ENCODE assay signal across 15 cellular contexts in the genomic region with DNA sequence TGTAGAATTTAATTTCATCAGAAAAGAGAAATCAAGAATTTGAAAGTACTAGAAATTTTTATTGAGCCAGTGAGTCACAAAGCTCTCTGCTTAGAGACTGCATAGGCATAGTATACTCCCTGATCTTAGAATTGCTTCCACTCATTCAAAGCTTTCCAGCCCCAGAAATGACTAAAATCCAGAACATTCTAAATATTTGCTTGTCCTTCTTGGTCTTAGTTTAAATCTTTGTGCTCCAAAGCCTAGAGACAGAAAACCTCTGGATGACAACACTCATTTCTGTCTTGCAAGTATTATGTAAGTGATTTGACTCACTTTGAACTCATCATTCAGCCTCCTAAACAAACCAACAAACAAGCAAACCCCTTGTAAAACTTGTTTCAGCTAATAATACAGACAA.
DNase-seq lines count a peak whose midpoint lies in the region; ATAC-seq and TF ChIP-seq lines count a peak whose summit lies in the region.
"Had no signal": no experiment of that assay in that cellular context is flagged by ENCODE, and none has a peak within 500 bp of the region (broad histone marks: within the 10 kb centered on the region; RNA-seq: fewer than 3 reads in every experiment).

No MANE protein-coding gene starts in this region.

- H3K27ac ChIP-seq in SK-N-MC (peak overlapping the region; percentile 14; the same call in 1 of the 2 replicates), epithelial cell of prostate (peak overlapping the region; percentile 61), psoas muscle (no peak overlapping the region)
- H3K27ac ChIP-seq: BLaER1 treated with 17β-estradiol and CSF1 and Interleukin-3, amounts not matched to agents 10 nM and 100 nM had no signal

- no peaks in the 10 kb centered on the region for H3K4me1 ChIP-seq in psoas muscle

- H3K9me3 ChIP-seq in SK-N-MC (ENCODE audit: low read depth, low read length) (no peaks in the 10 kb centered on the region), psoas muscle (no peaks in the 10 kb centered on the region)
- H3K9me3 ChIP-seq: BLaER1 treated with 17β-estradiol and CSF1 and Interleukin-3, amounts not matched to agents 10 nM and 100 nM had no signal

- H3K27ac Mint-ChIP-seq in activated naive CD4-positive, alpha-beta T cell treated with anti-CD3 and anti-CD28 coated beads, Interleukin-2, amount 10 ng/mL, durations not matched to agents 7 days and 5 days, result peak overlapping the region; percentile 59
- H3K27ac Mint-ChIP-seq: H9, nephron progenitor cell had no signal

- H3K36me3 ChIP-seq in SK-N-MC (ENCODE audit: insufficient read depth, low read length) (no peaks in the 10 kb centered on the region), psoas muscle (ENCODE audit: insufficient read depth in 1 of 2, low read depth in 1 of 2) (no peaks in the 10 kb centered on the region)

- H3K27me3 ChIP-seq in psoas muscle (ENCODE audit: insufficient read depth in 3 of 3, low read length in 2 of 3), result no peaks in the 10 kb centered on the region
- H3K27me3 ChIP-seq: BLaER1 treated with 17β-estradiol and CSF1 and Interleukin-3, amounts not matched to agents 10 nM and 100 nM had no signal

- no peak for DNase-seq in activated naive CD4-positive, alpha-beta T cell treated with anti-CD3 and anti-CD28 coated beads, Interleukin-2, amount 10 ng/mL, durations not matched to agents 7 days and 5 days
- no peak for DNase-seq in activated naive CD4-positive, alpha-beta T cell (lab: John Stamatoyannopoulos, UW)
- no peak for DNase-seq in SK-N-MC (ENCODE audit: low read depth, low spot score)
- DNase-seq in epithelial cell of prostate (ENCODE audit: low read depth, low spot score), result peak; percentile 48
- DNase-seq in stromal cell of bone marrow (ENCODE audit: low read depth), result peak; percentile 44
- no peak for DNase-seq in NCI-H2107 treated with DMSO at 0.1 percent for 48 hours (lab: John Stamatoyannopoulos, UW; ENCODE audit: unreplicated experiment)
- DNase-seq in psoas muscle, result no peak
- DNase-seq: erythroblast; H9; islet precursor cell; nephron progenitor cell; SIG-M5; stimulated activated naive CD4-positive, alpha-beta T cell treated with Interleukin-2 at 50 U/mL for 16 hours had no signal

- H3K4me3 ChIP-seq in SK-N-MC (no peak overlapping the region), psoas muscle (no peak overlapping the region)
- H3K4me3 ChIP-seq: BLaER1 treated with 17β-estradiol and CSF1 and Interleukin-3, amounts not matched to agents 10 nM and 100 nM had no signal

- H3K9ac ChIP-seq in SK-N-MC (ENCODE audit: insufficient read length), result peak overlapping the region; percentile 7
- H3K9ac ChIP-seq: BLaER1 treated with 17β-estradiol and CSF1 and Interleukin-3, amounts not matched to agents 10 nM and 100 nM had no signal

- H3K36me3 Mint-ChIP-seq in activated naive CD4-positive, alpha-beta T cell treated with anti-CD3 and anti-CD28 coated beads, Interleukin-2, amount 10 ng/mL, durations not matched to agents 7 days and 5 days, result peaks cover 76% of the 10 kb centered on the region

- H3K4me1 Mint-ChIP-seq in activated naive CD4-positive, alpha-beta T cell treated with anti-CD3 and anti-CD28 coated beads, Interleukin-2, amount 10 ng/mL, durations not matched to agents 7 days and 5 days, result peaks cover 19% of the 10 kb centered on the region
- H3K4me1 Mint-ChIP-seq: H9, nephron progenitor cell had no signal

- ATAC-seq in psoas muscle (no peak), HG03432 (IDR thresholded peaks at IDR 0.05; ENCODE audit: unreplicated experiment) (no peak)

- no peak for TF ChIP-seq CTCF in psoas muscle (IDR thresholded peaks at IDR 0.05)

- CTCF ChIA-PET in activated naive CD4-positive, alpha-beta T cell treated with anti-CD3 and anti-CD28 coated beads, Interleukin-2, amount 10 ng/mL, durations not matched to agents 7 days and 5 days (lab: Charles Lee), result interaction anchor here (1.1 kb wide), 1 partner anchor 12 kb away, joined by 3 read pairs; no protein-coding TSS in a partner anchor

- no peak overlapping the region for H3K4me3 Mint-ChIP-seq in activated naive CD4-positive, alpha-beta T cell treated with anti-CD3 and anti-CD28 coated beads, Interleukin-2, amount 10 ng/mL, durations not matched to agents 7 days and 5 days
- H3K4me3 Mint-ChIP-seq: H9, nephron progenitor cell had no signal

- intact Hi-C loops in psoas muscle (cut with DNase I), result no loop called here

- H3K27me3 Mint-ChIP-seq in activated naive CD4-positive, alpha-beta T cell treated with anti-CD3 and anti-CD28 coated beads, Interleukin-2, amount 10 ng/mL, durations not matched to agents 7 days and 5 days, result no peaks in the 10 kb centered on the region

- H3K9me3 Mint-ChIP-seq in activated naive CD4-positive, alpha-beta T cell treated with anti-CD3 and anti-CD28 coated beads, Interleukin-2, amount 10 ng/mL, durations not matched to agents 7 days and 5 days, result no peaks in the 10 kb centered on the region

Comparison
In these comparisons a context has a peak if more than half of its experiments do, and no peak if none do; other contexts are left out.
1. DNase-seq: peak in epithelial cell of prostate (single experiment) and stromal cell of bone marrow (single experiment); none in activated naive CD4-positive, alpha-beta T cell treated with anti-CD3 and anti-CD28 coated beads, Interleukin-2, amount 10 ng/mL, durations not matched to agents 7 days and 5 days (single experiment), activated naive CD4-positive, alpha-beta T cell (0 of 4), SK-N-MC (single experiment), NCI-H2107 treated with DMSO at 0.1 percent for 48 hours (single experiment) and psoas muscle (0 of 2).